Comparison of ENCODE assay signal across 1 cellular context in genomic region chr3:125996751-125997150, GRCh38. TPM values are rescaled to one million over a fixed set of nuclear protein-coding genes. Genes with fewer than 3 reads are reported as not detected.
"Had no signal": no experiment of that assay in that cellular context is flagged by ENCODE, and none has a peak within 500 bp of the region (broad histone marks: within the 10 kb centered on the region; RNA-seq: fewer than 3 reads in every experiment).

No MANE protein-coding gene starts in this region.

RNA-seq across cellular contexts. Expression of gene ROPN1B, which starts 27.8 kb away (rescaled TPM):
- total RNA-seq: GM12878 had no signal
- polyA plus RNA-seq: GM12878 had no signal
